In genomic region chr13:38045278-38046048, GRCh38 we compare ENCODE assay signal across 7 cellular contexts.
DNase-seq lines count a peak whose midpoint lies in the region; ATAC-seq and TF ChIP-seq lines count a peak whose summit lies in the region.

No MANE protein-coding gene starts in this region.

- peak; percentile 61; the same call in 1 of the 2 replicates for TF ChIP-seq CTCF in PC-9 (conservative IDR thresholded peaks at IDR 0.05)
- peak; percentile 44 for TF ChIP-seq CTCF in hepatocyte (IDR thresholded peaks at IDR 0.05; ENCODE audit: poor library complexity)
- TF ChIP-seq CTCF in thyroid gland (IDR thresholded peaks at IDR 0.05), result no peak

- H3K4me2 ChIP-seq in PC-9, result no peak overlapping the region
- H3K4me2 ChIP-seq in hepatocyte, result no peak overlapping the region

- no TSS peak for BruUV-seq in PC-9 (replicated peaks; lab: Mats Ljungman, UMichigan)

- H2AFZ ChIP-seq in PC-9 (no peak overlapping the region), hepatocyte (no peak overlapping the region)

- no peaks in the 10 kb centered on the region for H3K27me3 ChIP-seq in PC-9 (ENCODE audit: insufficient read depth, low read depth)
- H3K27me3 ChIP-seq in hepatocyte, result no peaks in the 10 kb centered on the region
- H3K27me3 ChIP-seq in thyroid gland, result no peaks in the 10 kb centered on the region

- POLR2A ChIA-PET in PC-9 (lab: Charles Lee; ENCODE audit: unreplicated experiment), result no interaction called here

- DNase-seq in PC-9 (peak in 1 of 2 experiments; percentile 0), hepatocyte (ENCODE audit: low spot score) (peak; percentile 38), thyroid gland (no peak), NCI-H1048 (lab: John Stamatoyannopoulos, UW) (no peak), NCI-H2107 (lab: John Stamatoyannopoulos, UW) (no peak)

- TF ChIP-seq POLR2A in thyroid gland (IDR thresholded peaks at IDR 0.05), result no peak

- H3K27ac ChIP-seq in PC-9 (no peak overlapping the region), hepatocyte (no peak overlapping the region), thyroid gland (no peak overlapping the region)

- H3K4me3 ChIP-seq in PC-9 (no peak overlapping the region), hepatocyte (no peak overlapping the region), thyroid gland (replicated peaks in 1 of 3) (no peak overlapping the region)

- H3K36me3 ChIP-seq in PC-9 (ENCODE audit: low read depth) (no peaks in the 10 kb centered on the region), hepatocyte (replicated peaks; ENCODE audit: insufficient read depth, low read depth) (no peaks in the 10 kb centered on the region), thyroid gland (no peaks in the 10 kb centered on the region)

- H3K9me2 ChIP-seq in PC-9 (ENCODE audit: insufficient read depth) (no peaks in the 10 kb centered on the region), hepatocyte (replicated peaks; ENCODE audit: insufficient read depth) (no peaks in the 10 kb centered on the region)

- no peaks in the 10 kb centered on the region for H3F3A ChIP-seq in PC-9 (ENCODE audit: insufficient read depth, low read depth)

- H4K20me1 ChIP-seq in PC-9 (ENCODE audit: insufficient read depth) (no peaks in the 10 kb centered on the region), hepatocyte (ENCODE audit: insufficient read depth, poor library complexity, severe bottlenecking) (no peaks in the 10 kb centered on the region)

- CTCF ChIA-PET in PC-9 (lab: Charles Lee), result interaction anchor here (0.6 kb wide), 1 partner anchor 363 kb away, joined by 20 read pairs; no protein-coding TSS in a partner anchor

- intact Hi-C loops in PC-9 (cut with micrococcal nuclease; ENCODE audit: unreplicated experiment), result loop anchor here (5.0 to 10.0 kb wide), 3 partner anchors 171 to 938 kb away; partner anchors contain the start of gene CSNK1A1L
- intact Hi-C loops in thyroid gland (cut with DNase I), result no loop called here

- WGBS in hepatocyte (ENCODE audit: low lambda C conversion rate, missing lambda C conversion rate), result 72% methylated on average over 8 of the region's 8 CpGs
- 67 to 74% methylated on average over 6 to 8 of the region's 8 CpGs for WGBS in thyroid gland, 2 donors

- H3K9me3 ChIP-seq in PC-9 (ENCODE audit: insufficient read depth, low read depth), result no peaks in the 10 kb centered on the region
- no peaks in the 10 kb centered on the region for H3K9me3 ChIP-seq in hepatocyte (ENCODE audit: low read depth)
- H3K9me3 ChIP-seq in thyroid gland, result no peaks in the 10 kb centered on the region

- ATAC-seq in GM18519 (IDR thresholded peaks at IDR 0.05; ENCODE audit: low FRiP score, unreplicated experiment) (peak; percentile 56), HG03159 (IDR thresholded peaks at IDR 0.05; ENCODE audit: unreplicated experiment) (peak; percentile 89)

- H3K79me2 ChIP-seq in PC-9 (ENCODE audit: low read depth), result no peaks in the 10 kb centered on the region
- H3K79me2 ChIP-seq in hepatocyte, result no peaks in the 10 kb centered on the region

- H3K4me1 ChIP-seq in PC-9 (replicated peaks; ENCODE audit: insufficient read depth) (no peaks in the 10 kb centered on the region), hepatocyte (ENCODE audit: insufficient read depth) (no peaks in the 10 kb centered on the region), thyroid gland (no peaks in the 10 kb centered on the region)

Comparison
In these comparisons a context has a peak if more than half of its experiments do, and no peak if none do; other contexts are left out.
1. CTCF ChIP-seq: peak in PC-9 (single experiment) and hepatocyte (single experiment); none in thyroid gland (0 of 6).